In genomic region chr2:174438146-174438886, GRCh38 we compare ENCODE assay signal across 1 cellular context.
TF ChIP-seq lines count a peak whose summit lies in the region.

No MANE protein-coding gene starts in this region.

TF ChIP-seq in endothelial cell of umbilical vein, 7 proteins besides CTCF, POLR2A, EP300 and RAD21:
- TF ChIP-seq JUN (IDR thresholded peaks at IDR 0.05; ENCODE audit: borderline replicate concordance, insufficient read depth, insufficient read length, low read depth): no peak
- no peak for TF ChIP-seq GATA2 (IDR thresholded peaks at IDR 0.05; ENCODE audit: insufficient read depth, insufficient read length, low read depth, low read length)
- no peak for TF ChIP-seq EZH2 (IDR thresholded peaks at IDR 0.05; ENCODE audit: borderline replicate concordance, low read depth, low read length, severe bottlenecking)
- no peak for TF ChIP-seq FOS (IDR thresholded peaks at IDR 0.05; ENCODE audit: borderline replicate concordance, insufficient read depth, low read length)
- TF ChIP-seq MAX (IDR thresholded peaks at IDR 0.05; ENCODE audit: insufficient read depth, insufficient read length): no peak
- no peak for TF ChIP-seq POLR2AphosphoS5 (IDR thresholded peaks at IDR 0.05; ENCODE audit: insufficient read depth, low read depth, low read length)
- TF ChIP-seq MYC (IDR thresholded peaks at IDR 0.05; ENCODE audit: low read depth, low read length): no peak
